In the genomic region with DNA sequence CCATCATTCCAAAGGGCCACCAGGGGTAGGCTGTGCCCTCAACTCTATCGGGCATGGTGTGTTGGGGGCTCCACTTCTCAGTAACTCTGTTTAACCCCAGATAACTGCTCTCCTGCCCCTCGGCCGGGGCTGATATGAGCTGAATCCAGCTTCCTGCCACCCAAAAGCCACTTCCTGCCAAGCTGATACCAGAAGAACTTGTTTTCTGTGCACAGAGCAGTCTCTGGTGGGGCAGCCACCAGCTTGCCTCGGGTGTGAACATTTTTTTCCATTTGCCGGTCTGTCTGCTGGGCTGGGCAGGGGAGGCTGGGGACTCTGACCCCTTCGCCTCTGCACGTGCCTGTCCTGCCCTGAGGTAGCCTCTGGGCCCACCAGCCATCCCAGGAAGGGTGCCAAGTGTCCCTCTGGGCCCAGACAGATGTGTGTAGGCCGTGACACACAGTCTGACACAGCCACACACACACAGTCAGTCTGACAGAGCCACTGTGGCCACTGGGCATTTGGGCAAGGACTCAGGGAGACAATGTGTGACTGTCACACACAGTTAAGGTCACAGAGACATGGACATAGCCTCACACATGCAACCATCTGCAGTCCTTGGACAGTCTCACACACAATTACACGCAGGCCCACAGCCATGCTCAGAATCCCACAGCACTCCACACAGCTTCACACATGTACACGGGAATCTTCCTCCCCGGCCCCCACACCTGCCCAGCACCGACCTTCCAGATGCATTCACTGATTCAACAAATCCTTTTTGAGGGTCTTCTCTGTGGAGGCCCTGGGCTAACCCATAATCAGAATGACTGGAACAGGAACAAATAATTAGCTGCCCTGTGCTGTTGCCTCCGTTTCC, we compare ENCODE assay signal across 1 cellular context.
TF ChIP-seq lines count a peak whose summit lies in the region.

No MANE protein-coding gene starts in this region.

TF ChIP-seq in HepG2, 621 proteins besides CTCF, POLR2A, EP300 and RAD21 (continued from another document and continues in another):
- TF ChIP-seq NR2C2 (CRISPR knock-in tag; IDR thresholded peaks at IDR 0.05; ENCODE audit: borderline replicate concordance), result peak; percentile 82
- TF ChIP-seq TBP (CRISPR knock-in tag; IDR thresholded peaks at IDR 0.05), result no peak
- TF ChIP-seq ZNF768 (CRISPR knock-in tag; IDR thresholded peaks at IDR 0.05), result peak; percentile 92
- peak; percentile 74; the same call in 1 of the 2 replicates for TF ChIP-seq ZNF839 (CRISPR knock-in tag; IDR thresholded peaks at IDR 0.05; ENCODE audit: borderline replicate concordance)
- TF ChIP-seq HES4 (CRISPR knock-in tag; IDR thresholded peaks at IDR 0.05; ENCODE audit: borderline replicate concordance), result peak; percentile 68; the same call in 1 of the 2 replicates
- TF ChIP-seq GATAD2A (CRISPR knock-in tag; IDR thresholded peaks at IDR 0.05), result peak; percentile 93
- TF ChIP-seq ZKSCAN1 (IDR thresholded peaks at IDR 0.05; ENCODE audit: low read length), result peak; percentile 92
- TF ChIP-seq KDM4B (CRISPR knock-in tag; IDR thresholded peaks at IDR 0.05), result peak; percentile 39; the same call in 1 of the 2 replicates
- TF ChIP-seq, protein P1, sequence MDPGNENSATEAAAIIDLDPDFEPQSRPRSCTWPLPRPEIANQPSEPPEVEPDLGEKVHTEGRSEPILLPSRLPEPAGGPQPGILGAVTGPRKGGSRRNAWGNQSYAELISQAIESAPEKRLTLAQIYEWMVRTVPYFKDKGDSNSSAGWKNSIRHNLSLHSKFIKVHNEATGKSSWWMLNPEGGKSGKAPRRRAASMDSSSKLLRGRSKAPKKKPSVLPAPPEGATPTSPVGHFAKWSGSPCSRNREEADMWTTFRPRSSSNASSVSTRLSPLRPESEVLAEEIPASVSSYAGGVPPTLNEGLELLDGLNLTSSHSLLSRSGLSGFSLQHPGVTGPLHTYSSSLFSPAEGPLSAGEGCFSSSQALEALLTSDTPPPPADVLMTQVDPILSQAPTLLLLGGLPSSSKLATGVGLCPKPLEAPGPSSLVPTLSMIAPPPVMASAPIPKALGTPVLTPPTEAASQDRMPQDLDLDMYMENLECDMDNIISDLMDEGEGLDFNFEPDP (CRISPR knock-in tag; conservative IDR thresholded peaks at IDR 0.05), result peak; percentile 98
- TF ChIP-seq ZNF792 (CRISPR knock-in tag; IDR thresholded peaks at IDR 0.05), result peak; percentile 96
- TF ChIP-seq BCL6 (CRISPR knock-in tag; IDR thresholded peaks at IDR 0.05), result peak; percentile 87
- no peak for TF ChIP-seq ARNT (IDR thresholded peaks at IDR 0.05)
- peak; percentile 61; the same call in 1 of the 2 replicates for TF ChIP-seq BATF2 (CRISPR knock-in tag; IDR thresholded peaks at IDR 0.05)
- TF ChIP-seq ZNF337 (CRISPR knock-in tag; IDR thresholded peaks at IDR 0.05; ENCODE audit: borderline replicate concordance, low read depth), result 0 out of 2 replicates have a peak, but pooled peaks have one; percentile 66
- no peak for TF ChIP-seq TP53 (CRISPR knock-in tag; conservative IDR thresholded peaks at IDR 0.05)
- TF ChIP-seq ATAD3A (CRISPR knock-in tag; IDR thresholded peaks at IDR 0.05), result no peak; the same call in 1 of the 2 replicates
- peak; percentile 54; the same call in 1 of the 2 replicates for TF ChIP-seq MXD3 (CRISPR knock-in tag; IDR thresholded peaks at IDR 0.05)
- TF ChIP-seq SUZ12 (IDR thresholded peaks at IDR 0.05; ENCODE audit: low read depth, low read length), result no peak
- peak; percentile 57; the same call in 1 of the 2 replicates for TF ChIP-seq ZNF598 (CRISPR knock-in tag; IDR thresholded peaks at IDR 0.05; ENCODE audit: borderline replicate concordance)
- peak; percentile 75 for TF ChIP-seq UBTF (CRISPR knock-in tag; IDR thresholded peaks at IDR 0.05)
- TF ChIP-seq ZNF788 (CRISPR knock-in tag; IDR thresholded peaks at IDR 0.05; ENCODE audit: borderline replicate concordance), result peak; percentile 85; the same call in 1 of the 2 replicates
- no peak for TF ChIP-seq PCBP2 (optimal IDR thresholded peaks at IDR 0.05; ENCODE audit: low read depth, low read length, poor library complexity, severe bottlenecking)
- TF ChIP-seq TAF1 (CRISPR knock-in tag; IDR thresholded peaks at IDR 0.05), result peak; percentile 43; the same call in 1 of the 2 replicates
- TF ChIP-seq NKX3-1 (CRISPR knock-in tag; IDR thresholded peaks at IDR 0.05), result no peak
- TF ChIP-seq RFXAP (CRISPR knock-in tag; IDR thresholded peaks at IDR 0.05; ENCODE audit: borderline replicate concordance), result peak; percentile 70; the same call in 1 of the 2 replicates
- no peak for TF ChIP-seq HNRNPK (IDR thresholded peaks at IDR 0.05; ENCODE audit: low read depth, low read length, poor library complexity, severe bottlenecking)
- TF ChIP-seq ZNF3 (CRISPR knock-in tag; IDR thresholded peaks at IDR 0.05), result no peak
- no peak for TF ChIP-seq ZNF674 (CRISPR knock-in tag; IDR thresholded peaks at IDR 0.05; ENCODE audit: low read depth)
- TF ChIP-seq, protein P2, sequence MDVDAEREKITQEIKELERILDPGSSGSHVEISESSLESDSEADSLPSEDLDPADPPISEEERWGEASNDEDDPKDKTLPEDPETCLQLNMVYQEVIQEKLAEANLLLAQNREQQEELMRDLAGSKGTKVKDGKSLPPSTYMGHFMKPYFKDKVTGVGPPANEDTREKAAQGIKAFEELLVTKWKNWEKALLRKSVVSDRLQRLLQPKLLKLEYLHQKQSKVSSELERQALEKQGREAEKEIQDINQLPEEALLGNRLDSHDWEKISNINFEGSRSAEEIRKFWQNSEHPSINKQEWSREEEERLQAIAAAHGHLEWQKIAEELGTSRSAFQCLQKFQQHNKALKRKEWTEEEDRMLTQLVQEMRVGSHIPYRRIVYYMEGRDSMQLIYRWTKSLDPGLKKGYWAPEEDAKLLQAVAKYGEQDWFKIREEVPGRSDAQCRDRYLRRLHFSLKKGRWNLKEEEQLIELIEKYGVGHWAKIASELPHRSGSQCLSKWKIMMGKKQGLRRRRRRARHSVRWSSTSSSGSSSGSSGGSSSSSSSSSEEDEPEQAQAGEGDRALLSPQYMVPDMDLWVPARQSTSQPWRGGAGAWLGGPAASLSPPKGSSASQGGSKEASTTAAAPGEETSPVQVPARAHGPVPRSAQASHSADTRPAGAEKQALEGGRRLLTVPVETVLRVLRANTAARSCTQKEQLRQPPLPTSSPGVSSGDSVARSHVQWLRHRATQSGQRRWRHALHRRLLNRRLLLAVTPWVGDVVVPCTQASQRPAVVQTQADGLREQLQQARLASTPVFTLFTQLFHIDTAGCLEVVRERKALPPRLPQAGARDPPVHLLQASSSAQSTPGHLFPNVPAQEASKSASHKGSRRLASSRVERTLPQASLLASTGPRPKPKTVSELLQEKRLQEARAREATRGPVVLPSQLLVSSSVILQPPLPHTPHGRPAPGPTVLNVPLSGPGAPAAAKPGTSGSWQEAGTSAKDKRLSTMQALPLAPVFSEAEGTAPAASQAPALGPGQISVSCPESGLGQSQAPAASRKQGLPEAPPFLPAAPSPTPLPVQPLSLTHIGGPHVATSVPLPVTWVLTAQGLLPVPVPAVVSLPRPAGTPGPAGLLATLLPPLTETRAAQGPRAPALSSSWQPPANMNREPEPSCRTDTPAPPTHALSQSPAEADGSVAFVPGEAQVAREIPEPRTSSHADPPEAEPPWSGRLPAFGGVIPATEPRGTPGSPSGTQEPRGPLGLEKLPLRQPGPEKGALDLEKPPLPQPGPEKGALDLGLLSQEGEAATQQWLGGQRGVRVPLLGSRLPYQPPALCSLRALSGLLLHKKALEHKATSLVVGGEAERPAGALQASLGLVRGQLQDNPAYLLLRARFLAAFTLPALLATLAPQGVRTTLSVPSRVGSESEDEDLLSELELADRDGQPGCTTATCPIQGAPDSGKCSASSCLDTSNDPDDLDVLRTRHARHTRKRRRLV (CRISPR knock-in tag; IDR thresholded peaks at IDR 0.05), result no peak
- no peak for TF ChIP-seq POLR2AphosphoS2 (IDR thresholded peaks at IDR 0.05; ENCODE audit: low read depth, low read length)
- TF ChIP-seq, protein P3, sequence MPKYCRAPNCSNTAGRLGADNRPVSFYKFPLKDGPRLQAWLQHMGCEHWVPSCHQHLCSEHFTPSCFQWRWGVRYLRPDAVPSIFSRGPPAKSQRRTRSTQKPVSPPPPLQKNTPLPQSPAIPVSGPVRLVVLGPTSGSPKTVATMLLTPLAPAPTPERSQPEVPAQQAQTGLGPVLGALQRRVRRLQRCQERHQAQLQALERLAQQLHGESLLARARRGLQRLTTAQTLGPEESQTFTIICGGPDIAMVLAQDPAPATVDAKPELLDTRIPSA (CRISPR knock-in tag; IDR thresholded peaks at IDR 0.05; ENCODE audit: borderline replicate concordance), result no peak
- TF ChIP-seq SOX6 (IDR thresholded peaks at IDR 0.05), result no peak
- peak; percentile 84 for TF ChIP-seq SOX6 (CRISPR knock-in tag; IDR thresholded peaks at IDR 0.05)
- peak; percentile 52; the same call in 1 of the 2 replicates for TF ChIP-seq MTF2 (CRISPR knock-in tag; IDR thresholded peaks at IDR 0.05; ENCODE audit: borderline replicate concordance)
- no peak for TF ChIP-seq ZNF607 (CRISPR knock-in tag; IDR thresholded peaks at IDR 0.05; ENCODE audit: borderline replicate concordance)
- no peak; the same call in 1 of the 2 replicates for TF ChIP-seq NR1H2 (CRISPR knock-in tag; IDR thresholded peaks at IDR 0.05; ENCODE audit: borderline replicate concordance, low read depth)
- no peak for TF ChIP-seq HHEX (CRISPR knock-in tag; IDR thresholded peaks at IDR 0.05)
- TF ChIP-seq HMGXB4 (CRISPR knock-in tag; IDR thresholded peaks at IDR 0.05; ENCODE audit: borderline replicate concordance in 1 of 2, low read depth in 1 of 2), result 0 out of 4 replicates have a peak, but pooled peaks have one; percentile 42 to 76
- peak; percentile 66 for TF ChIP-seq GABPB1 (CRISPR knock-in tag; IDR thresholded peaks at IDR 0.05)
- TF ChIP-seq SMAD3 (CRISPR knock-in tag; IDR thresholded peaks at IDR 0.05), result peak; percentile 70; the same call in 1 of the 2 replicates
- peak; percentile 30 for TF ChIP-seq MED8 (CRISPR knock-in tag; IDR thresholded peaks at IDR 0.05; ENCODE audit: insufficient replicate concordance)
- peak; percentile 73; the same call in 1 of the 2 replicates for TF ChIP-seq U2AF2 (IDR thresholded peaks at IDR 0.05; ENCODE audit: low read depth, low read length)
- no peak for TF ChIP-seq EZH2 (conservative IDR thresholded peaks at IDR 0.05; ENCODE audit: low read depth, low read length)
- peak; percentile 45 for TF ChIP-seq NCOA2 (CRISPR knock-in tag; IDR thresholded peaks at IDR 0.05)
- TF ChIP-seq CHD2 (IDR thresholded peaks at IDR 0.05; ENCODE audit: low read depth, low read length), result no peak
- peak; percentile 62 for TF ChIP-seq JUND (CRISPR knock-in tag; IDR thresholded peaks at IDR 0.05)
- TF ChIP-seq KDM5B (CRISPR knock-in tag; IDR thresholded peaks at IDR 0.05; ENCODE audit: borderline replicate concordance), result peak; percentile 90
- TF ChIP-seq ZNF710 (CRISPR knock-in tag; IDR thresholded peaks at IDR 0.05; ENCODE audit: borderline replicate concordance), result peak; percentile 86
